ENCODE assay signal across 12 cellular contexts in the genomic region with DNA sequence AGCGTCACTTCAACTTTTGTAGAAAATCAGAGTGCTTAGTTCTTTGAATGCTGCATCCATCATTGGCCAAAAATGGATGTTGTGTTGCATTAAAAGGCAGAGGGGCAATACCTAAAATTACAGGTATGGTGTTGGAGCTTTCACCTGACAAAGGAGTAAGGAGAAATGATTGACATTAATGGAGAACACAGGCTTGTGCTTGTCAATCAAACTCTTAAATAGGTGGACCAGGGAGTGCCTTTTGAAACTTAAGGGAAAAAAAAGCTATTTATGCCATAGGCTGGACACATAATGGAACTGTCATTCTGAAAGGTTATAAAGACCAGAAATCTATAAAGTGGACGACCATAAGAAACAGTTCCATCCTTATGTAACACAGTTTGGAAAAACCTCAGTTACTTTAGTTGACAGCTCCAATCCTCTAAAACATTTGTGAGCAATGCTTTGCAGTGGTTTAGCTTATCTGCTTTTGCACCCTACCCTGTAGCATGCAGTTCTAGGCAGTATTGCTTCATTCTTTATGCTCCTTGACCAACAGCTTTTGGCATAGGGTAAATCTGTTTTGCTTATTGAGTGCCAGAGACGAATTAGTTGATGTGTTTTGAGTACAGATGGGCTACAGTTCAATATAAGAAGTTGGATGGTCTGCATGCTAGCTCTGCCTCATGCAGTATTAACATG. TPM values are rescaled to one million over a fixed set of nuclear protein-coding genes. Genes with fewer than 3 reads are reported as not detected.
DNase-seq lines count a peak whose midpoint lies in the region; ATAC-seq, FAIRE-seq and TF ChIP-seq lines count a peak whose summit lies in the region.
"Had no signal": no experiment of that assay in that cellular context is flagged by ENCODE, and none has a peak within 500 bp of the region (broad histone marks: within the 10 kb centered on the region; RNA-seq: fewer than 3 reads in every experiment).

No MANE protein-coding gene starts in this region.

- H3K4me1 ChIP-seq in IMR-90 (ENCODE audit: control insufficient read depth, insufficient read depth, low read length) (peaks cover 2% of the 10 kb centered on the region), muscle layer of colon (ENCODE audit: insufficient read depth, low read length) (peaks cover 50% of the 10 kb centered on the region), pancreas (peaks cover 8 to 46% (median 19%) of the 10 kb centered on the region in 3 donors)

- 100% methylated on average over 1 of the region's 3 CpGs; no CpG with 5 or more reads in 1 of the 2 experiments for WGBS in IMR-90 (ENCODE audit: extremely low coverage in 2 of 2, insufficient read length in 1 of 2), 2 experiments
- 57 to 60% methylated on average over 3 of the region's 3 CpGs for WGBS in pancreas, 2 donors

- CTCF ChIA-PET in Calu3 (lab: Charles Lee) (no interaction called here), IMR-90 (lab: Yijun Ruan, JAX) (no interaction called here)

- no peak overlapping the region for H3K4ac ChIP-seq in IMR-90 (ENCODE audit: low read depth, low read length)

- no peak for TF ChIP-seq CTCF in Calu3 (IDR thresholded peaks at IDR 0.05; ENCODE audit: unreplicated experiment)
- no peak for TF ChIP-seq CTCF in IMR-90 (conservative IDR thresholded peaks at IDR 0.05; ENCODE audit: low read depth, low read length)
- TF ChIP-seq CTCF in pancreas (IDR thresholded peaks at IDR 0.05) = no peak

- dilution Hi-C loops in IMR-90 (cut with HindIII; ENCODE audit: low sequenced_read_pairs, unreplicated experiment) = no loop called here

- H2AK9ac ChIP-seq in IMR-90 (replicated peaks; ENCODE audit: low read depth, low read length, poor library complexity) = no peak overlapping the region

- peak overlapping the region; percentile 86 for H3K4me3 Mint-ChIP-seq in Calu3 (ENCODE audit: low read depth, unreplicated experiment)

- peaks cover 9 to 21% of the 10 kb centered on the region in 2 experiments; a peak in 3 of 4 replicates for H3K79me1 ChIP-seq in IMR-90 (ENCODE audit: low read depth in 1 of 2, low read length in 2 of 2)

- DNase-seq in Calu3 (no peak), IMR-90 (peak; percentile 15), astrocyte of the hippocampus (ENCODE audit: low read depth, low spot score) (peak; percentile 23), GOT3 (lab: John Stamatoyannopoulos, UW) (no peak), pancreas (no peak)
- DNase-seq: activated T-cell treated with anti-CD3 and anti-CD28 coated beads for 4 hours; mesendoderm; NCI-H1092 treated with DMSO at 0.1 percent for 48 hours; stimulated activated CD4-positive, alpha-beta T cell treated with anti-CD3 and anti-CD28 coated beads, Interleukin-2, amount 100 ng/mL, for 24 hours had no signal

- no peak overlapping the region for H2BK15ac ChIP-seq in IMR-90 (ENCODE audit: low read depth, low read length)

- POLR2A ChIA-PET in IMR-90 (lab: Charles Lee; ENCODE audit: unreplicated experiment) = no interaction called here

- H2AK5ac ChIP-seq in IMR-90 (ENCODE audit: low read depth, low read length) = no peak overlapping the region

- H3K9me3 ChIP-seq in IMR-90 (ENCODE audit: control insufficient read depth, insufficient read depth, low read length) (no peaks in the 10 kb centered on the region), muscle layer of colon (ENCODE audit: low read length) (no peaks in the 10 kb centered on the region), pancreas (no peaks in the 10 kb centered on the region)

- H2BK5ac ChIP-seq in IMR-90 (ENCODE audit: low read depth, low read length, poor library complexity, severe bottlenecking) = no peak overlapping the region

- H3K27me3 Mint-ChIP-seq in Calu3 (ENCODE audit: unreplicated experiment) = no peaks in the 10 kb centered on the region

- H3K27ac Mint-ChIP-seq in Calu3 (ENCODE audit: unreplicated experiment) = no peak overlapping the region

- no peak for ATAC-seq in IMR-90 (ENCODE audit: low read depth)
- no peak for ATAC-seq in pancreas
- ATAC-seq in HG02571 (IDR thresholded peaks at IDR 0.05; ENCODE audit: unreplicated experiment) = no peak
- ATAC-seq in GM18907 (IDR thresholded peaks at IDR 0.05; ENCODE audit: unreplicated experiment) = no peak

- no peaks in the 10 kb centered on the region for H3K27me3 ChIP-seq in IMR-90 (ENCODE audit: control insufficient read depth, insufficient read depth, low read length)
- no peaks in the 10 kb centered on the region for H3K27me3 ChIP-seq in muscle layer of colon (ENCODE audit: control insufficient read depth in 1 of 2, insufficient read depth in 2 of 2, low read length in 2 of 2)
- no peaks in the 10 kb centered on the region for H3K27me3 ChIP-seq in pancreas

- no peak overlapping the region for H3K9ac ChIP-seq in IMR-90 (ENCODE audit: low read depth, low read length)
- H3K9ac ChIP-seq in muscle layer of colon (ENCODE audit: low read length) = no peak overlapping the region

- peaks cover 34% of the 10 kb centered on the region for H3K36me3 Mint-ChIP-seq in Calu3 (ENCODE audit: insufficient read depth, unreplicated experiment)

- H3K4me1 Mint-ChIP-seq in Calu3 (ENCODE audit: low read depth, unreplicated experiment) = peaks cover 19% of the 10 kb centered on the region

- no peak overlapping the region for H2AFZ ChIP-seq in IMR-90 (replicated peaks; ENCODE audit: low read length, poor library complexity)

- no peaks in the 10 kb centered on the region for H3K9me3 Mint-ChIP-seq in Calu3 (ENCODE audit: low read depth, unreplicated experiment)

- no peak for TF ChIP-seq POLR2A in IMR-90 (IDR thresholded peaks at IDR 0.05; ENCODE audit: low read depth, low read length)

- no peak overlapping the region for H2BK120ac ChIP-seq in IMR-90 (ENCODE audit: low read depth, low read length)

- no peak overlapping the region for H4K5ac ChIP-seq in IMR-90 (ENCODE audit: low read depth, low read length)

- H3K56ac ChIP-seq in IMR-90 (ENCODE audit: extremely low read depth, insufficient read depth, low read length) = no peak overlapping the region

- peaks cover 6% of the 10 kb centered on the region; the same call in 1 of the 2 replicates for H3K9me1 ChIP-seq in IMR-90 (ENCODE audit: insufficient read depth, low read length)

- H3K4me3 ChIP-seq in IMR-90 (ENCODE audit: insufficient read depth, low read depth, low read length) (no peak overlapping the region), muscle layer of colon (ENCODE audit: low read depth in 1 of 2, low read length in 2 of 2) (no peak overlapping the region), pancreas (peak overlapping the region in 1 of 4 donors; percentile 61)

- H3K14ac ChIP-seq in IMR-90 (replicated peaks; ENCODE audit: low read depth, low read length) = no peak overlapping the region

- no peak for TF ChIP-seq RAD21 in IMR-90 (IDR thresholded peaks at IDR 0.05; ENCODE audit: low read length)

- H3K18ac ChIP-seq in IMR-90 (ENCODE audit: low read depth, low read length) = no peak overlapping the region

- 0 out of 2 replicates have a peak overlapping the region, but pooled peaks have one; percentile 7 for H3K23ac ChIP-seq in IMR-90 (ENCODE audit: low read depth, low read length)

- intact Hi-C loops in Calu3 (cut with micrococcal nuclease; ENCODE audit: unreplicated experiment) (no loop called here), IMR-90 (cut with micrococcal nuclease) (loop anchor here (10.0 kb wide), 1 partner anchor 237 kb away; no protein-coding TSS in a partner anchor), pancreas (cut with DNase I) (no loop called here)

- H2BK20ac ChIP-seq in IMR-90 (ENCODE audit: low read depth, low read length) = no peak overlapping the region

- no peak overlapping the region for H3K4me2 ChIP-seq in IMR-90 (ENCODE audit: low read depth, low read length)

- in situ Hi-C loops in IMR-90 (cut with MboI; ENCODE audit: low sequenced_read_pairs) = no loop called here

- H4K91ac ChIP-seq in IMR-90 (ENCODE audit: insufficient read depth, low read depth, low read length) = no peak overlapping the region

- FAIRE-seq in pancreas (lab: Jason Lieb, UNC) = no peak

- peaks cover 6% of the 10 kb centered on the region; the same call in 1 of the 2 replicates for H4K20me1 ChIP-seq in IMR-90 (ENCODE audit: insufficient read depth, low read length)

- H4K8ac ChIP-seq in IMR-90 (ENCODE audit: low read depth in 2 of 2, low read length in 2 of 2) = no peak overlapping the region

- no TSS peak for BruUV-seq in Calu3 (replicated peaks; lab: Mats Ljungman, UMichigan)
- BruUV-seq in IMR-90 (replicated peaks; lab: Mats Ljungman, UMichigan) = no TSS peak

- H3K36me3 ChIP-seq in IMR-90 (ENCODE audit: control insufficient read depth, insufficient read depth, low read length) (no peaks in the 10 kb centered on the region), muscle layer of colon (ENCODE audit: insufficient read depth, low read length) (no peaks in the 10 kb centered on the region), pancreas (no peaks in the 10 kb centered on the region)

- H3K27ac ChIP-seq in IMR-90 (ENCODE audit: insufficient read depth, low read length) = no peak overlapping the region
- peak overlapping the region; percentile 43 for H3K27ac ChIP-seq in muscle layer of colon (ENCODE audit: low read depth, low read length)
- peak overlapping the region in 1 of 4 donors; percentile 2 for H3K27ac ChIP-seq in pancreas

TF ChIP-seq in IMR-90, 13 proteins besides CTCF, POLR2A, EP300 and RAD21:
- no peak for TF ChIP-seq BHLHE40 (IDR thresholded peaks at IDR 0.05; ENCODE audit: low read depth, low read length)
- peak; percentile 69 for TF ChIP-seq CEBPB (IDR thresholded peaks at IDR 0.05; ENCODE audit: low read depth, low read length)

RNA-seq across cellular contexts. Expression of gene HADH, which starts 2.4 kb away (rescaled TPM):
- total RNA-seq in Calu3 (2022) (45.1 and 47.9 TPM in 2 replicates), IMR-90 (2012; rRNA removed) (6.7 and 6.8 TPM in 2 replicates), pancreas (10 to 100 TPM; 14.2 to 29.5 (median 25.1) TPM)
- polyA plus RNA-seq in IMR-90 (2012; rRNA removed) (21.1 and 22.6 TPM in 2 replicates), pancreas (100 to 1,000 TPM in 1 of 2 donors, 10 to 100 TPM in 1; 26.1 to 112 TPM)
- polyA plus RNA-seq in IMR-90 (2012; cell fraction: cytosol; rRNA removed) = 16.1 and 24.5 TPM in 2 replicates
- polyA plus RNA-seq in IMR-90 (2012; cell fraction: nucleus; rRNA removed; ENCODE audit: low replicate concordance) = 13.3 and 33.5 TPM in 2 replicates

Comparison
In these comparisons a context has a peak if more than half of its experiments do, and no peak if none do; other contexts are left out.
1. DNase-seq: peak in IMR-90 (single experiment) and astrocyte of the hippocampus (single experiment); none in Calu3 (single experiment), GOT3 (single experiment) and pancreas (0 of 6).